10 cellular contexts compared by ENCODE assay signal in genomic region chr1:93631626-93632365, GRCh38. TPM values are rescaled to one million over a fixed set of nuclear protein-coding genes. Genes with fewer than 3 reads are reported as not detected.
DNase-seq lines count a peak whose midpoint lies in the region; TF ChIP-seq lines count a peak whose summit lies in the region.
"Had no signal": no experiment of that assay in that cellular context is flagged by ENCODE, and none has a peak within 500 bp of the region (broad histone marks: within the 10 kb centered on the region; RNA-seq: fewer than 3 reads in every experiment).

No MANE protein-coding gene starts in this region.

- H3K4me1 ChIP-seq in MM.1S (ENCODE audit: low read length), result no peaks in the 10 kb centered on the region

- H3K27ac ChIP-seq in AG04450 (ENCODE audit: low read depth, low read length) (no peak overlapping the region), MM.1S (ENCODE audit: low read length) (no peak overlapping the region)

- H3K79me2 ChIP-seq in MM.1S (ENCODE audit: low read length), result no peaks in the 10 kb centered on the region

- H3K9me3 ChIP-seq in AG04450 (ENCODE audit: control insufficient read depth, insufficient read depth, low read length) (no peaks in the 10 kb centered on the region), MM.1S (replicated peaks; ENCODE audit: insufficient read depth, low read length) (no peaks in the 10 kb centered on the region)

- DNase-seq in AG04450 (ENCODE audit: low read depth, low spot score) (no peak), OCI-M1 (lab: John Stamatoyannopoulos, UW) (peak; percentile 70), fibroblast of the aortic adventitia (ENCODE audit: low read depth) (no peak), A172 (ENCODE audit: low spot score) (no peak), MM.1S (no peak), NCI-H1105 treated with DMSO at 0.1 percent for 48 hours (lab: John Stamatoyannopoulos, UW) (no peak)
- no peak for DNase-seq in activated CD4-positive, alpha-beta T cell treated with anti-CD3 and anti-CD28 coated beads for 4 hours
- DNase-seq: cerebellar nuclear complex, NCI-H2107 had no signal

- TF ChIP-seq CTCF in AG04450 (IDR thresholded peaks at IDR 0.05; ENCODE audit: low read depth, low read length) (peak; percentile 32; the same call in 1 of the 2 replicates), GM12874 (IDR thresholded peaks at IDR 0.05; ENCODE audit: insufficient read depth, low read depth, low read length) (peak; percentile 6; the same call in 1 of the 2 replicates), fibroblast of the aortic adventitia (IDR thresholded peaks at IDR 0.05; ENCODE audit: insufficient read depth, low read length) (peak; percentile 33), MM.1S (IDR thresholded peaks at IDR 0.05; ENCODE audit: low read length) (no peak)

- no peak overlapping the region for H3K9ac ChIP-seq in MM.1S (ENCODE audit: low read length)

- no peak overlapping the region for H3K4me2 ChIP-seq in MM.1S (ENCODE audit: low read depth, low read length)

- no peak overlapping the region for H2AFZ ChIP-seq in MM.1S (ENCODE audit: low read length)

- POLR2A ChIA-PET in AG04450 (lab: Yijun Ruan, JAX), result interaction anchor here (0.6 kb wide), 1 partner anchor 41 kb away, joined by 4 read pairs; no protein-coding TSS in a partner anchor

- H3K9me2 ChIP-seq in MM.1S (replicated peaks; ENCODE audit: insufficient read depth, low read length), result no peaks in the 10 kb centered on the region

- no peaks in the 10 kb centered on the region for H3K36me3 ChIP-seq in MM.1S (replicated peaks; ENCODE audit: insufficient read depth, low read length)

- CTCF ChIA-PET in AG04450 (lab: Charles Lee), result interaction anchor here (0.6 to 8.7 kb wide), 9 partner anchors 13 to 328 kb away, joined by 3 to 270 read pairs (median 16); no protein-coding TSS in a partner anchor

- H3F3A ChIP-seq in MM.1S (ENCODE audit: insufficient read depth, low read length), result no peaks in the 10 kb centered on the region

- H3K27me3 ChIP-seq in AG04450 (ENCODE audit: control insufficient read depth, insufficient read depth, low read length) (no peaks in the 10 kb centered on the region), MM.1S (replicated peaks; ENCODE audit: insufficient read depth, low read length) (no peaks in the 10 kb centered on the region)

- no peak overlapping the region for H3K4me3 ChIP-seq in AG04450 (ENCODE audit: low read depth, low read length)
- H3K4me3 ChIP-seq in fibroblast of the aortic adventitia (ENCODE audit: low read depth, low read length), result no peak overlapping the region
- no peak overlapping the region for H3K4me3 ChIP-seq in MM.1S (ENCODE audit: low read length)

- H4K20me1 ChIP-seq in MM.1S (ENCODE audit: insufficient read depth, low read length), result no peaks in the 10 kb centered on the region

RNA-seq across cellular contexts. Expression of gene BCAR3, which starts 49.8 kb away (rescaled TPM):
- 20.6 and 24.9 TPM in 2 replicates for polyA plus RNA-seq in AG04450 (2011; rRNA removed)
- 23.1 and 29.7 TPM in 2 replicates for polyA minus RNA-seq in AG04450 (2011; rRNA and poly(A)+ RNA removed)
- 20.6 and 34.4 TPM in 2 replicates for total RNA-seq in fibroblast of the aortic adventitia (ENCODE audit: low replicate concordance)
- total RNA-seq in A172 (2014; rRNA removed; shearing (Covaris generic)), result 33.1 and 34.3 TPM in 2 replicates
